12 cellular contexts compared by ENCODE assay signal in the genomic region with DNA sequence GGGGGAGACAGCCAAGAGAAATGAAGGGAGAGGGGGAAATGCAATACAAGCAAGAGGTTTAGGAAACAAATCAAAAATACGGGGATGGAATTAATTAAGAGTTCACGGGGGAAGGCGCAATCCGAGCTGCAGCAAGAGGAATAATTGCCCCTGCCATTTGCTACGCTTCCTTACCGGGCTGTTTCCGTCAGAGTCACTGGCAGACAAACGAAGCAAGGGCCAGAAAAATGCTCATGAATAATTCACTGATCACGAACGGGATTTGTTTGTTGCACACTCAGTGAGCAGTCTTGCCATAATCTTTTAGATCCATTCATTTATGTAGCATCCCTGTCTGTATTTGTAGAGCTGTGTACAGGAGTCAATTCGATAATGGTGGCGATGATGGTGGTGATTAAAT. TPM values are rescaled to one million over a fixed set of nuclear protein-coding genes. Genes with fewer than 3 reads are reported as not detected.
DNase-seq lines count a peak whose midpoint lies in the region; ATAC-seq and TF ChIP-seq lines count a peak whose summit lies in the region.
"Had no signal": no experiment of that assay in that cellular context is flagged by ENCODE, and none has a peak within 500 bp of the region (broad histone marks: within the 10 kb centered on the region; RNA-seq: fewer than 3 reads in every experiment).

No MANE protein-coding gene starts in this region.

- TF ChIP-seq CTCF in GM23338 (conservative IDR thresholded peaks at IDR 0.05; ENCODE audit: low read depth in 2 of 2) (no peak), fibroblast of mammary gland (conservative IDR thresholded peaks at IDR 0.05; ENCODE audit: control insufficient read depth, insufficient read depth, low read depth, low read length) (no peak), retinal pigment epithelial cell (conservative IDR thresholded peaks at IDR 0.05; ENCODE audit: low read depth, low read length) (no peak), nephron progenitor cell (IDR thresholded peaks at IDR 0.05) (no peak)

- no peaks in the 10 kb centered on the region for H3K36me3 ChIP-seq in GM23338 (ENCODE audit: insufficient read depth)

- DNase-seq in GM23338 (ENCODE audit: low spot score) (no peak), NCI-H748 treated with DMSO at 0.1 percent for 48 hours (lab: John Stamatoyannopoulos, UW) (peak; percentile 56), fibroblast of mammary gland (ENCODE audit: low read depth) (peak; percentile 47), retinal pigment epithelial cell (ENCODE audit: low read depth) (no peak), nephron progenitor cell (no peak), hippocampal formation (lab: John Stamatoyannopoulos, UW) (no peak)
- DNase-seq in stimulated activated CD4-positive, alpha-beta T cell treated with anti-CD3 and anti-CD28 coated beads, Interleukin-2, amount 100 ng/mL, for 24 hours = no peak
- no peak for DNase-seq in activated CD4-positive, alpha-beta T cell treated with anti-CD3 and anti-CD28 coated beads, Interleukin-2, amount 50 U/mL, for 48 hours
- DNase-seq: NCI-H774 had no signal

- peak overlapping the region; percentile 73 for H3K4me2 ChIP-seq in GM23338

- H3K4me1 ChIP-seq in GM23338 (ENCODE audit: insufficient read depth) = peaks cover 15% of the 10 kb centered on the region

- H2AFZ ChIP-seq in GM23338 = peak overlapping the region; percentile 86; the same call in 1 of the 2 replicates

- H3K4me3 Mint-ChIP-seq in GM23338 (no peak overlapping the region), nephron progenitor cell (no peak overlapping the region)
- H3K4me3 Mint-ChIP-seq: activated T-helper 17 cell treated with anti-CD3 and anti-CD28 coated beads, Interleukin-2, amount 50 U/mL, for 72 hours; T-helper 2 cell treated with Interferon-gamma antibody and Interleukin-4, amounts not matched to agents 5 μg/mL and 100 μg/mL, for 36 hours had no signal

- H3K27me3 Mint-ChIP-seq in GM23338 (ENCODE audit: insufficient read depth, low read depth, poor library complexity) (peaks cover 3% of the 10 kb centered on the region), nephron progenitor cell (ENCODE audit: low read depth, poor library complexity) (peaks cover 12% of the 10 kb centered on the region)
- H3K27me3 Mint-ChIP-seq: activated T-helper 17 cell treated with anti-CD3 and anti-CD28 coated beads, Interleukin-2, amount 50 U/mL, for 72 hours had no signal

- H3K79me2 ChIP-seq in GM23338 (replicated peaks; ENCODE audit: insufficient read depth) = no peaks in the 10 kb centered on the region

- no peaks in the 10 kb centered on the region for H3F3A ChIP-seq in GM23338 (replicated peaks; ENCODE audit: low read depth)

- H3K9me3 Mint-ChIP-seq in GM23338 (no peaks in the 10 kb centered on the region), nephron progenitor cell (no peaks in the 10 kb centered on the region)

- H4K20me1 ChIP-seq in GM23338 (replicated peaks; ENCODE audit: insufficient read depth) = 0 out of 2 replicates have a peak, but pooled peaks cover 2% of the 10 kb centered on the region

- H3K27me3 ChIP-seq in GM23338 (ENCODE audit: insufficient read depth) = peaks cover 19% of the 10 kb centered on the region; the same call in 1 of the 2 replicates
- H3K27me3 ChIP-seq: body of pancreas had no signal

- H3K4me3 ChIP-seq in GM23338 (peak overlapping the region; percentile 46; the same call in 1 of the 2 replicates), fibroblast of mammary gland (ENCODE audit: control insufficient read depth, low read depth, low read length) (peak overlapping the region; percentile 29), retinal pigment epithelial cell (ENCODE audit: low read length) (peak overlapping the region; percentile 55)
- H3K4me3 ChIP-seq: body of pancreas had no signal

- no peak overlapping the region for H3K27ac ChIP-seq in GM23338 (ENCODE audit: low read depth)
- H3K27ac ChIP-seq: body of pancreas had no signal

- ATAC-seq in GM23338 = no peak
- ATAC-seq: activated T-helper 17 cell treated with anti-CD3 and anti-CD28 coated beads, Interleukin-2, amount 50 U/mL, for 72 hours; body of pancreas had no signal

- H3K4me1 Mint-ChIP-seq in GM23338 (peaks cover 10% of the 10 kb centered on the region; the same call in 2 of the 3 replicates), nephron progenitor cell (peaks cover 8% of the 10 kb centered on the region)

- H3K9me2 ChIP-seq in GM23338 (ENCODE audit: insufficient read depth) = no peaks in the 10 kb centered on the region

- H3K36me3 Mint-ChIP-seq in GM23338 (ENCODE audit: low read depth) (no peaks in the 10 kb centered on the region; the same call in 2 of the 3 replicates), nephron progenitor cell (ENCODE audit: low read depth) (no peaks in the 10 kb centered on the region)

- H3K27ac Mint-ChIP-seq in GM23338 (no peak overlapping the region), nephron progenitor cell (no peak overlapping the region)
- H3K27ac Mint-ChIP-seq: activated T-helper 17 cell treated with anti-CD3 and anti-CD28 coated beads, Interleukin-2, amount 50 U/mL, for 72 hours; T-helper 2 cell treated with Interferon-gamma antibody and Interleukin-4, amounts not matched to agents 5 μg/mL and 100 μg/mL, for 36 hours had no signal

TF ChIP-seq in GM23338, 12 proteins besides CTCF, POLR2A, EP300 and RAD21 (continues in another document):
- TF ChIP-seq NANOG (IDR thresholded peaks at IDR 0.05; ENCODE audit: borderline replicate concordance) (no peak), CREB1 (CRISPR knock-in tag; IDR thresholded peaks at IDR 0.05; ENCODE audit: low read depth) (no peak), ZNF114 (CRISPR knock-in tag; IDR thresholded peaks at IDR 0.05) (no peak), JUNB (IDR thresholded peaks at IDR 0.05; ENCODE audit: unreplicated experiment) (no peak), EZH2phosphoT487 (IDR thresholded peaks at IDR 0.05; ENCODE audit: unreplicated experiment) (no peak), EZH2 (IDR thresholded peaks at IDR 0.05; ENCODE audit: low read depth, unreplicated experiment) (no peak), POLR2AphosphoS5 (IDR thresholded peaks at IDR 0.05; ENCODE audit: low read depth) (no peak), STAT1 (IDR thresholded peaks at IDR 0.05; ENCODE audit: unreplicated experiment) (no peak)
- TF ChIP-seq, protein P1, sequence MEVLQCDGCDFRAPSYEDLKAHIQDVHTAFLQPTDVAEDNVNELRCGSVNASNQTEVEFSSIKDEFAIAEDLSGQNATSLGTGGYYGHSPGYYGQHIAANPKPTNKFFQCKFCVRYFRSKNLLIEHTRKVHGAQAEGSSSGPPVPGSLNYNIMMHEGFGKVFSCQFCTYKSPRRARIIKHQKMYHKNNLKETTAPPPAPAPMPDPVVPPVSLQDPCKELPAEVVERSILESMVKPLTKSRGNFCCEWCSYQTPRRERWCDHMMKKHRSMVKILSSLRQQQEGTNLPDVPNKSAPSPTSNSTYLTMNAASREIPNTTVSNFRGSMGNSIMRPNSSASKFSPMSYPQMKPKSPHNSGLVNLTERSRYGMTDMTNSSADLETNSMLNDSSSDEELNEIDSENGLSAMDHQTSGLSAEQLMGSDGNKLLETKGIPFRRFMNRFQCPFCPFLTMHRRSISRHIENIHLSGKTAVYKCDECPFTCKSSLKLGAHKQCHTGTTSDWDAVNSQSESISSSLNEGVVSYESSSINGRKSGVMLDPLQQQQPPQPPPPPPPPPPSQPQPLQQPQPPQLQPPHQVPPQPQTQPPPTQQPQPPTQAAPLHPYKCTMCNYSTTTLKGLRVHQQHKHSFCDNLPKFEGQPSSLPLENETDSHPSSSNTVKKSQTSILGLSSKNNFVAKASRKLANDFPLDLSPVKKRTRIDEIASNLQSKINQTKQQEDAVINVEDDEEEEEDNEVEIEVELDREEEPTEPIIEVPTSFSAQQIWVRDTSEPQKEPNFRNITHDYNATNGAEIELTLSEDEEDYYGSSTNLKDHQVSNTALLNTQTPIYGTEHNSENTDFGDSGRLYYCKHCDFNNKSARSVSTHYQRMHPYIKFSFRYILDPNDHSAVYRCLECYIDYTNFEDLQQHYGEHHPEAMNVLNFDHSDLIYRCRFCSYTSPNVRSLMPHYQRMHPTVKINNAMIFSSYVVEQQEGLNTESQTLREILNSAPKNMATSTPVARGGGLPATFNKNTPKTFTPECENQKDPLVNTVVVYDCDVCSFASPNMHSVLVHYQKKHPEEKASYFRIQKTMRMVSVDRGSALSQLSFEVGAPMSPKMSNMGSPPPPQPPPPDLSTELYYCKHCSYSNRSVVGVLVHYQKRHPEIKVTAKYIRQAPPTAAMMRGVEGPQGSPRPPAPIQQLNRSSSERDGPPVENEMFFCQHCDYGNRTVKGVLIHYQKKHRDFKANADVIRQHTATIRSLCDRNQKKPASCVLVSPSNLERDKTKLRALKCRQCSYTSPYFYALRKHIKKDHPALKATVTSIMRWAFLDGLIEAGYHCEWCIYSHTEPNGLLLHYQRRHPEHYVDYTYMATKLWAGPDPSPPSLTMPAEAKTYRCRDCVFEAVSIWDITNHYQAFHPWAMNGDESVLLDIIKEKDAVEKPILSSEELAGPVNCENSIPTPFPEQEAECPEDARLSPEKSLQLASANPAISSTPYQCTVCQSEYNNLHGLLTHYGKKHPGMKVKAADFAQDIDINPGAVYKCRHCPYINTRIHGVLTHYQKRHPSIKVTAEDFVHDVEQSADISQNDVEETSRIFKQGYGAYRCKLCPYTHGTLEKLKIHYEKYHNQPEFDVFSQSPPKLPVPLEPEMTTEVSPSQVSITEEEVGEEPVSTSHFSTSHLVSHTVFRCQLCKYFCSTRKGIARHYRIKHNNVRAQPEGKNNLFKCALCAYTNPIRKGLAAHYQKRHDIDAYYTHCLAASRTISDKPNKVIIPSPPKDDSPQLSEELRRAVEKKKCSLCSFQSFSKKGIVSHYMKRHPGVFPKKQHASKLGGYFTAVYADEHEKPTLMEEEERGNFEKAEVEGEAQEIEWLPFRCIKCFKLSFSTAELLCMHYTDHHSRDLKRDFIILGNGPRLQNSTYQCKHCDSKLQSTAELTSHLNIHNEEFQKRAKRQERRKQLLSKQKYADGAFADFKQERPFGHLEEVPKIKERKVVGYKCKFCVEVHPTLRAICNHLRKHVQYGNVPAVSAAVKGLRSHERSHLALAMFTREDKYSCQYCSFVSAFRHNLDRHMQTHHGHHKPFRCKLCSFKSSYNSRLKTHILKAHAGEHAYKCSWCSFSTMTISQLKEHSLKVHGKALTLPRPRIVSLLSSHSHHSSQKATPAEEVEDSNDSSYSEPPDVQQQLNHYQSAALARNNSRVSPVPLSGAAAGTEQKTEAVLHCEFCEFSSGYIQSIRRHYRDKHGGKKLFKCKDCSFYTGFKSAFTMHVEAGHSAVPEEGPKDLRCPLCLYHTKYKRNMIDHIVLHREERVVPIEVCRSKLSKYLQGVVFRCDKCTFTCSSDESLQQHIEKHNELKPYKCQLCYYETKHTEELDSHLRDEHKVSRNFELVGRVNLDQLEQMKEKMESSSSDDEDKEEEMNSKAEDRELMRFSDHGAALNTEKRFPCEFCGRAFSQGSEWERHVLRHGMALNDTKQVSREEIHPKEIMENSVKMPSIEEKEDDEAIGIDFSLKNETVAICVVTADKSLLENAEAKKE (CRISPR knock-in tag; IDR thresholded peaks at IDR 0.05) = no peak

RNA-seq across cellular contexts. Expression of a gene that starts 39.0 kb away (rescaled TPM):
- total RNA-seq in GM23338 (2014; rRNA removed; shearing (Covaris generic)) = 2.4 and 6.5 TPM in 2 replicates
- 1.4 and 1.9 TPM in 2 replicates for polyA plus RNA-seq in GM23338 (2016; fragmentation: Nextera tagmentation; extraction: Ambion mirVana)

Comparison
In these comparisons a context has a peak if more than half of its experiments do, and no peak if none do; other contexts are left out.
1. DNase-seq: peak in NCI-H748 treated with DMSO at 0.1 percent for 48 hours (single experiment) and fibroblast of mammary gland (single experiment); none in GM23338 (single experiment), retinal pigment epithelial cell (single experiment), nephron progenitor cell (single experiment), stimulated activated CD4-positive, alpha-beta T cell treated with anti-CD3 and anti-CD28 coated beads, Interleukin-2, amount 100 ng/mL, for 24 hours (0 of 2), hippocampal formation (0 of 2) and activated CD4-positive, alpha-beta T cell treated with anti-CD3 and anti-CD28 coated beads, Interleukin-2, amount 50 U/mL, for 48 hours (0 of 2).
2. Peak in every context shown above with its lines, with median percentiles within 50 percentile points of each other: H3K4me3 ChIP-seq.